ENCODE assay signal across 12 cellular contexts in the genomic region with DNA sequence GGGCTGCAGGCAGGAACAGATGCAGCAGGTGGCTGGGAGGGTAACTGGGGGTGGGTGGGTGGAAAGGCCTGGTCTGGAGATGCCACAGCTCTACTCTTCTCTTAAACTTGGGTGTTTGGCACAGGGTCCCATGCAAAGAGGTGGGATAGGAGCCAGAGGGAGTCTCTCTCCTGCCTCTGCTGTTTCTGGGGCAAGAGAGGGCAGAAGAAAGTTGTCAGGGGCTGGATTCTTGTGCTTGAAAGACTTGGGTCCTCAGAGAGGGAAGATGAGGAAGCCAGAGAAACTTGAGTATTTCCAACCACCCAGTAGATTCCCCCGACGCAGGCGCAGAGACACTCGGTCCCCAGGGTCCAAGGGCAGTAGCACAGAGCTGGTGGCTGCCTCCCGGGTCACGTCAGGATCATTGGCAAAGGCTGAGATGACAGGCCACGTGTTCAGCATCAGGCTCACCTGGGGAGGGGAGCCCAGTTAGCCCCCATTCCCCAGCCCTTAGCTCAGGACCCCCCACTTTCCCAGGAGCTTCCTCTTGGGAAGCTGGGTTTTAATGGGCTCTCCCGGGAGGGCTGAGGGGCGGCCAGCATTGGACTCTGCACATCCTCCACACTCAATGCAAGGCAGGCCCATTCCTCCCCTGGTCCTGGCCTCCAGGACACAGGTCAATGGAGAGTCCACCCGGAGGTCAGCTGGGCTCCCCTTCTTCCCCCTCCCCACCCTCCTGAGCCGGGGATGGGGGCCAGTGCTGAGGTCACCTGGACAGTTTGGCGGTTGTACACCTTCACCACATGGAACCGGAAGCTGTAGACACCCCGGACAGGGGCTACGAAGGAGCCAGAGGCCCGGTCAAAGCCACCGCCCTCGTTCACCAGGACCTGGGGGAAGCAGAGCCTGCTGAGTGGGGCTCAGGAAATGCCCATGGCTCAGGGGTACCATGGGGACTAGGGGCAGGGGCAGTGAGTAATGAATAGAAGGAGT. TPM values are rescaled to one million over a fixed set of nuclear protein-coding genes. Genes with fewer than 3 reads are reported as not detected.
DNase-seq lines count a peak whose midpoint lies in the region; ATAC-seq and TF ChIP-seq lines count a peak whose summit lies in the region.
"Had no signal": no experiment of that assay in that cellular context is flagged by ENCODE, and none has a peak within 500 bp of the region (broad histone marks: within the 10 kb centered on the region; RNA-seq: fewer than 3 reads in every experiment).

No MANE protein-coding gene starts in this region.

- H3K9me3 ChIP-seq in body of pancreas (no peaks in the 10 kb centered on the region), MG63 (no peaks in the 10 kb centered on the region)

- ATAC-seq in stimulated activated naive CD8-positive, alpha-beta T cell treated with anti-CD3 and anti-CD28 coated beads, Interleukin-15, amount 100 ng/mL, for 72 hours = no peak
- no peak for ATAC-seq in body of pancreas
- ATAC-seq in naive B cell (ENCODE audit: low read depth in 2 of 2) = no peak

- no peaks in the 10 kb centered on the region for H3K9me3 Mint-ChIP-seq in stimulated activated naive CD8-positive, alpha-beta T cell treated with anti-CD3 and anti-CD28 coated beads, Interleukin-15, Interleukin-2, amounts not matched to agents 100 ng/mL and 50 ng/mL, for 24 hours
- no peaks in the 10 kb centered on the region for H3K9me3 Mint-ChIP-seq in stimulated activated naive CD8-positive, alpha-beta T cell treated with anti-CD3 and anti-CD28 coated beads, Interleukin-15, amount 100 ng/mL, for 72 hours
- no peaks in the 10 kb centered on the region for H3K9me3 Mint-ChIP-seq in naive B cell

- TF ChIP-seq POLR2A in body of pancreas (IDR thresholded peaks at IDR 0.05) = no peak

- peaks cover 41% of the 10 kb centered on the region for H3K4me1 Mint-ChIP-seq in stimulated activated naive CD8-positive, alpha-beta T cell treated with anti-CD3 and anti-CD28 coated beads, Interleukin-15, Interleukin-2, amounts not matched to agents 100 ng/mL and 50 ng/mL, for 24 hours (ENCODE audit: low read depth)
- peaks cover 62% of the 10 kb centered on the region for H3K4me1 Mint-ChIP-seq in stimulated activated naive CD8-positive, alpha-beta T cell treated with anti-CD3 and anti-CD28 coated beads, Interleukin-15, amount 100 ng/mL, for 72 hours
- H3K4me1 Mint-ChIP-seq in naive B cell = peaks cover 25 to 31% (median 29%) of the 10 kb centered on the region in 3 donors

- no peak for DNase-seq in stimulated activated naive CD8-positive, alpha-beta T cell treated with anti-CD3 and anti-CD28 coated beads, Interleukin-15, amount 100 ng/mL, for 72 hours
- DNase-seq in body of pancreas (peak in 1 of 4 donors; percentile 12), naive B cell (no peak), MG63 (no peak), NCI-H524 treated with DMSO at 0.1 percent for 48 hours (lab: John Stamatoyannopoulos, UW) (no peak), dorsolateral prefrontal cortex (no peak)
- no peak for DNase-seq in stimulated activated CD4-positive, alpha-beta T cell treated with anti-CD3 and anti-CD28 coated beads, Interleukin-4, amount 100 ng/mL, for 4 hours
- DNase-seq: activated CD4-positive, alpha-beta T cell treated with anti-CD3 and anti-CD28 coated beads for 48 hours; AML-193; amygdala; HCEC 1CT had no signal

- H3K27me3 Mint-ChIP-seq in stimulated activated naive CD8-positive, alpha-beta T cell treated with anti-CD3 and anti-CD28 coated beads, Interleukin-15, Interleukin-2, amounts not matched to agents 100 ng/mL and 50 ng/mL, for 24 hours = no peaks in the 10 kb centered on the region
- H3K27me3 Mint-ChIP-seq in stimulated activated naive CD8-positive, alpha-beta T cell treated with anti-CD3 and anti-CD28 coated beads, Interleukin-15, amount 100 ng/mL, for 72 hours = no peaks in the 10 kb centered on the region
- H3K27me3 Mint-ChIP-seq in naive B cell = no peaks in the 10 kb centered on the region

- H3K4me3 ChIP-seq in body of pancreas (no peak overlapping the region), MG63 (no peak overlapping the region), dorsolateral prefrontal cortex (peak overlapping the region in 1 of 59 donors; percentile 74)

- 60 to 66% methylated on average over 14 to 18 of the region's 18 CpGs for WGBS in body of pancreas, 2 donors

- no peak overlapping the region for H3K4me3 Mint-ChIP-seq in stimulated activated naive CD8-positive, alpha-beta T cell treated with anti-CD3 and anti-CD28 coated beads, Interleukin-15, Interleukin-2, amounts not matched to agents 100 ng/mL and 50 ng/mL, for 24 hours
- peak overlapping the region in 1 of 2 donors; percentile 66 for H3K4me3 Mint-ChIP-seq in stimulated activated naive CD8-positive, alpha-beta T cell treated with anti-CD3 and anti-CD28 coated beads, Interleukin-15, amount 100 ng/mL, for 72 hours
- peak overlapping the region; percentile 50 to 80 (median 66) for H3K4me3 Mint-ChIP-seq in naive B cell

- H3K4me1 ChIP-seq in body of pancreas = peaks cover 74% of the 10 kb centered on the region

- peak overlapping the region; percentile 62 for H3K27ac Mint-ChIP-seq in stimulated activated naive CD8-positive, alpha-beta T cell treated with anti-CD3 and anti-CD28 coated beads, Interleukin-15, Interleukin-2, amounts not matched to agents 100 ng/mL and 50 ng/mL, for 24 hours
- peak overlapping the region in 1 of 2 donors; percentile 65 for H3K27ac Mint-ChIP-seq in stimulated activated naive CD8-positive, alpha-beta T cell treated with anti-CD3 and anti-CD28 coated beads, Interleukin-15, amount 100 ng/mL, for 72 hours
- peak overlapping the region in 3 of 6 donors; percentile 5 to 89 (median 69) for H3K27ac Mint-ChIP-seq in naive B cell

- intact Hi-C loops in body of pancreas (cut with DNase I) = no loop called here
- intact Hi-C loops in dorsolateral prefrontal cortex (cut with DNase I) = no loop called here

- TF ChIP-seq CTCF in body of pancreas (IDR thresholded peaks at IDR 0.05) (no peak), dorsolateral prefrontal cortex (IDR thresholded peaks at IDR 0.05 in 54 of 56, conservative IDR thresholded peaks at IDR 0.05 in 2 of 56; ENCODE audit: low read depth in 1 of 56, partially characterized antibody in 56 of 56) (no peak)

- H3K27ac ChIP-seq in body of pancreas (peak overlapping the region; percentile 80 to 98 (median 93)), dorsolateral prefrontal cortex (peak overlapping the region in 1 of 59 donors; percentile 95)

- H3K36me3 ChIP-seq in body of pancreas (replicated peaks in 1 of 2; ENCODE audit: insufficient read depth in 1 of 2, low read depth in 2 of 2) (peaks cover 3 to 4% of the 10 kb centered on the region in 2 donors), MG63 (peaks cover 13% of the 10 kb centered on the region)

- H3K27me3 ChIP-seq in body of pancreas = no peaks in the 10 kb centered on the region
- H3K27me3 ChIP-seq in MG63 = no peaks in the 10 kb centered on the region
- peaks cover 0 to 3% (median 0%) of the 10 kb centered on the region in 45 donors for H3K27me3 ChIP-seq in dorsolateral prefrontal cortex

- peaks cover 9% of the 10 kb centered on the region for H3K36me3 Mint-ChIP-seq in stimulated activated naive CD8-positive, alpha-beta T cell treated with anti-CD3 and anti-CD28 coated beads, Interleukin-15, Interleukin-2, amounts not matched to agents 100 ng/mL and 50 ng/mL, for 24 hours (ENCODE audit: low read depth)
- H3K36me3 Mint-ChIP-seq in naive B cell = peaks cover 0 to 8% of the 10 kb centered on the region in 2 donors

RNA-seq across cellular contexts. Expression of gene CBLN3, which starts 1.6 kb away (rescaled TPM):
- total RNA-seq in body of pancreas = 1 to 10 TPM in 1 of 2 donors, under 1 TPM in 1; 0.33 to 4.9 TPM
- 1 to 10 TPM in 5 of 6 donors, under 1 TPM in 1; 0.70 to 2.6 (median 2.1) TPM for polyA plus RNA-seq in naive B cell (ENCODE audit: low read depth in 6 of 6)
- 2.0 TPM in 1 of 2 replicates, not detected in the other for total RNA-seq in MG63 (2014; rRNA removed; shearing (Covaris generic); ENCODE audit: low replicate concordance)
- total RNA-seq in dorsolateral prefrontal cortex = 1 to 10 TPM in 118 of 120 experiments, under 1 TPM in 2; 0.71 to 8.3 (median 3.4) TPM

RNA-seq across cellular contexts. Expression of gene KHNYN, which starts 1.9 kb away (rescaled TPM):
- total RNA-seq in body of pancreas = 10 to 100 TPM; 43.8 TPM
- polyA plus RNA-seq in naive B cell (ENCODE audit: low read depth in 6 of 6) = 10 to 100 TPM; 22.8 to 39.8 (median 24.0) TPM
- 19.1 and 30.7 TPM in 2 replicates for total RNA-seq in MG63 (2014; rRNA removed; shearing (Covaris generic); ENCODE audit: low replicate concordance)
- 10 to 100 TPM; 13.3 to 43.5 (median 23.9) TPM for total RNA-seq in dorsolateral prefrontal cortex

RNA-seq across cellular contexts. Expression of gene SDR39U1, which starts 14.8 kb away (rescaled TPM):
- total RNA-seq in body of pancreas (10 to 100 TPM; 34.8 to 63.6 TPM), dorsolateral prefrontal cortex (100 to 1,000 TPM in 1 of 120 experiments, 10 to 100 TPM in 119; 55.2 to 101 (median 73.3) TPM)
- 100 to 1,000 TPM in 2 of 6 donors, 10 to 100 TPM in 4; 79.5 to 106 (median 87.5) TPM for polyA plus RNA-seq in naive B cell (ENCODE audit: low read depth in 6 of 6)
- 16.8 and 32.0 TPM in 2 replicates for total RNA-seq in MG63 (2014; rRNA removed; shearing (Covaris generic); ENCODE audit: low replicate concordance)

RNA-seq across cellular contexts. Expression of gene NYNRIN, which starts 29.0 kb away (rescaled TPM):
- total RNA-seq in body of pancreas (1 to 10 TPM; 7.3 to 7.5 TPM), dorsolateral prefrontal cortex (10 to 100 TPM in 9 of 120 experiments, 1 to 10 TPM in 111; 2.3 to 15.3 (median 6.3) TPM)
- under 1 TPM in 2 of 6 donors, not detected in 4; 0.05 to 0.14 TPM for polyA plus RNA-seq in naive B cell (ENCODE audit: low read depth in 6 of 6)
- total RNA-seq in MG63 (2014; rRNA removed; shearing (Covaris generic); ENCODE audit: low replicate concordance) = 0.30 TPM in 1 of 2 replicates, not detected in the other

RNA-seq across cellular contexts. Expression of gene NFATC4, which starts 59.8 kb away (rescaled TPM):
- total RNA-seq in body of pancreas (10 to 100 TPM; 11.9 to 19.8 TPM), dorsolateral prefrontal cortex (10 to 100 TPM in 118 of 120 experiments, 1 to 10 TPM in 2; 7.6 to 62.6 (median 19.4) TPM)
- under 1 TPM in 2 of 6 donors, not detected in 4; 0.19 to 0.43 TPM for polyA plus RNA-seq in naive B cell (ENCODE audit: low read depth in 6 of 6)
- 4.9 and 14.5 TPM in 2 replicates for total RNA-seq in MG63 (2014; rRNA removed; shearing (Covaris generic); ENCODE audit: low replicate concordance)
